ENCODE assay signal across 1 cellular context in genomic region chr3:142962520-142963265, GRCh38.
TF ChIP-seq lines count a peak whose summit lies in the region.

No MANE protein-coding gene starts in this region.

TF ChIP-seq in HepG2, 621 proteins besides CTCF, POLR2A, EP300 and RAD21 (continued from another document and continues in another):
- TF ChIP-seq ZSCAN5A (CRISPR knock-in tag; IDR thresholded peaks at IDR 0.05; ENCODE audit: borderline replicate concordance) (0 out of 2 replicates have a peak, but pooled peaks have one; percentile 32), PHF20 (CRISPR knock-in tag; IDR thresholded peaks at IDR 0.05) (no peak), MYNN (CRISPR knock-in tag; IDR thresholded peaks at IDR 0.05; ENCODE audit: low read depth) (no peak), ZBTB1 (CRISPR knock-in tag; IDR thresholded peaks at IDR 0.05; ENCODE audit: borderline replicate concordance) (no peak), ZNF646 (CRISPR knock-in tag; IDR thresholded peaks at IDR 0.05) (no peak), ZNF546 (CRISPR knock-in tag; conservative IDR thresholded peaks at IDR 0.05) (no peak), ADNP (CRISPR knock-in tag; IDR thresholded peaks at IDR 0.05) (no peak), RFXAP (CRISPR knock-in tag; IDR thresholded peaks at IDR 0.05; ENCODE audit: borderline replicate concordance) (no peak), THAP8 (CRISPR knock-in tag; IDR thresholded peaks at IDR 0.05; ENCODE audit: borderline replicate concordance) (0 out of 2 replicates have a peak, but pooled peaks have one; percentile 59), HNRNPLL (IDR thresholded peaks at IDR 0.05; ENCODE audit: low read depth, low read length, poor library complexity, severe bottlenecking) (no peak), ZBTB21 (CRISPR knock-in tag; IDR thresholded peaks at IDR 0.05) (no peak), ZNF775 (CRISPR knock-in tag; IDR thresholded peaks at IDR 0.05; ENCODE audit: borderline replicate concordance) (0 out of 2 replicates have a peak, but pooled peaks have one; percentile 13), KDM3A (CRISPR knock-in tag; IDR thresholded peaks at IDR 0.05; ENCODE audit: low read depth) (0 out of 2 replicates have a peak, but pooled peaks have one; percentile 22), DZIP1 (CRISPR knock-in tag; IDR thresholded peaks at IDR 0.05) (peak; percentile 91), TARDBP (CRISPR knock-in tag; IDR thresholded peaks at IDR 0.05) (no peak), ERF (CRISPR knock-in tag; IDR thresholded peaks at IDR 0.05) (no peak), FUBP1 (CRISPR knock-in tag; IDR thresholded peaks at IDR 0.05; ENCODE audit: borderline replicate concordance) (no peak), STAT5B (CRISPR knock-in tag; IDR thresholded peaks at IDR 0.05) (no peak), ZNF543 (CRISPR knock-in tag; IDR thresholded peaks at IDR 0.05) (no peak), GABPB1 (CRISPR knock-in tag; IDR thresholded peaks at IDR 0.05) (peak; percentile 65; the same call in 1 of the 2 replicates), KDM1A (CRISPR knock-in tag; IDR thresholded peaks at IDR 0.05) (no peak), PRMT3 (CRISPR knock-in tag; IDR thresholded peaks at IDR 0.05; ENCODE audit: borderline replicate concordance, low read depth) (0 out of 2 replicates have a peak, but pooled peaks have one; percentile 46), ZSCAN29 (CRISPR knock-in tag; conservative IDR thresholded peaks at IDR 0.05) (no peak), JUND (CRISPR knock-in tag; IDR thresholded peaks at IDR 0.05) (0 out of 2 replicates have a peak, but pooled peaks have one; percentile 14), ZNF800 (CRISPR knock-in tag; IDR thresholded peaks at IDR 0.05) (no peak; the same call in 1 of the 2 replicates), ZBTB38 (CRISPR knock-in tag; IDR thresholded peaks at IDR 0.05) (peak; percentile 100), ELF1 (CRISPR knock-in tag; IDR thresholded peaks at IDR 0.05) (no peak), ZSCAN31 (CRISPR knock-in tag; IDR thresholded peaks at IDR 0.05; ENCODE audit: low read depth) (no peak; the same call in 1 of the 2 replicates), ZBTB4 (CRISPR knock-in tag; IDR thresholded peaks at IDR 0.05; ENCODE audit: borderline replicate concordance) (peak; percentile 100), IKZF5 (CRISPR knock-in tag; IDR thresholded peaks at IDR 0.05) (0 out of 2 replicates have a peak, but pooled peaks have one; percentile 19), TOE1 (CRISPR knock-in tag; IDR thresholded peaks at IDR 0.05) (no peak), ZBTB7B (CRISPR knock-in tag; IDR thresholded peaks at IDR 0.05) (no peak), ZNF629 (CRISPR knock-in tag; conservative IDR thresholded peaks at IDR 0.05) (no peak), ZNF12 (CRISPR knock-in tag; IDR thresholded peaks at IDR 0.05) (no peak), SOX5 (CRISPR knock-in tag; IDR thresholded peaks at IDR 0.05; ENCODE audit: borderline replicate concordance) (no peak), ATRX (CRISPR knock-in tag; IDR thresholded peaks at IDR 0.05; ENCODE audit: borderline replicate concordance) (no peak), WIZ (CRISPR knock-in tag; IDR thresholded peaks at IDR 0.05) (peak; percentile 70), BCL3 (CRISPR knock-in tag; IDR thresholded peaks at IDR 0.05) (peak; percentile 53; the same call in 1 of the 2 replicates), ZNF891 (CRISPR knock-in tag; IDR thresholded peaks at IDR 0.05) (peak; percentile 88; the same call in 1 of the 2 replicates), SRY (CRISPR knock-in tag; IDR thresholded peaks at IDR 0.05) (peak; percentile 99)
